ENCODE assay signal across 25 cellular contexts in genomic region chr20:49852522-49853055, GRCh38. TPM values are rescaled to one million over a fixed set of nuclear protein-coding genes. Genes with fewer than 3 reads are reported as not detected.
A peak's percentile ranks its signal among the peaks of the same experiment; 100 is the strongest.
DNase-seq lines count a peak whose midpoint lies in the region; ATAC-seq, FAIRE-seq and TF ChIP-seq lines count a peak whose summit lies in the region.
"Had no signal": no experiment of that assay in that cellular context is flagged by ENCODE, and none has a peak within 500 bp of the region (broad histone marks: within the 10 kb centered on the region; RNA-seq: fewer than 3 reads in every experiment).

No MANE protein-coding gene starts in this region.

- CTCF ChIA-PET in activated CD8-positive, alpha-beta T cell treated with anti-CD3 and anti-CD28 coated beads, Interleukin-2, amount 10 ng/mL, durations not matched to agents 7 days and 5 days (lab: Charles Lee) = no interaction called here
- CTCF ChIA-PET in activated CD8-positive, alpha-beta T cell treated with anti-CD3 and anti-CD28 coated beads for 36 hours (lab: Charles Lee) = interaction anchor here (1.2 to 2.1 kb wide), 2 partner anchors 36 to 244 kb away, joined by 3 to 5 read pairs; no protein-coding TSS in a partner anchor

- H3K4me3 ChIP-seq in thoracic aorta = no peak overlapping the region
- H3K4me3 ChIP-seq: mucosa of descending colon, sigmoid colon, stomach, vagina had no signal

- TF ChIP-seq POLR2A in H54 (IDR thresholded peaks at IDR 0.05; ENCODE audit: low read depth, low read length) = no peak

- intact Hi-C loops in activated CD8-positive, alpha-beta T cell treated with anti-CD3 and anti-CD28 coated beads for 36 hours (cut with micrococcal nuclease) = no loop called here
- intact Hi-C loops in activated T-helper 2 cell treated with anti-CD3 and anti-CD28 coated beads, Interferon-gamma antibody, Interleukin-2, Interleukin-4, amounts not matched to agents 10 μg/mL and 5 μg/mL and 100 μg/mL, durations not matched to agents 14 hours and 24 hours and 36 hours (cut with micrococcal nuclease) = no loop called here

- H3K27me3 ChIP-seq in thoracic aorta (replicated peaks; ENCODE audit: insufficient read depth) = no peaks in the 10 kb centered on the region
- H3K27me3 ChIP-seq: sigmoid colon, stomach, vagina had no signal

- no peak for TF ChIP-seq CTCF in activated CD8-positive, alpha-beta T cell treated with anti-CD3 and anti-CD28 coated beads for 36 hours (IDR thresholded peaks at IDR 0.05)
- no peak for TF ChIP-seq CTCF in thoracic aorta (IDR thresholded peaks at IDR 0.05)

- no peaks in the 10 kb centered on the region for H3K9me3 Mint-ChIP-seq in activated CD8-positive, alpha-beta T cell treated with anti-CD3 and anti-CD28 coated beads, Interleukin-2, amount 10 ng/mL, durations not matched to agents 7 days and 5 days (ENCODE audit: insufficient read depth)
- no peaks in the 10 kb centered on the region for H3K9me3 Mint-ChIP-seq in activated CD8-positive, alpha-beta T cell treated with anti-CD3 and anti-CD28 coated beads for 36 hours
- H3K9me3 Mint-ChIP-seq in activated T-helper 2 cell treated with anti-CD3 and anti-CD28 coated beads, Interferon-gamma antibody, Interleukin-2, Interleukin-4, amounts not matched to agents 10 μg/mL and 5 μg/mL and 100 μg/mL, durations not matched to agents 14 hours and 24 hours and 36 hours = no peaks in the 10 kb centered on the region
- H3K9me3 Mint-ChIP-seq: activated naive CD8-positive, alpha-beta T cell treated with anti-CD3 and anti-CD28 coated beads, Interleukin-2, amount 50 U/mL, for 24 hours; activated T-helper 17 cell treated with anti-CD3 and anti-CD28 coated beads, Interleukin-2, amount 50 U/mL, for 72 hours; CD14-positive monocyte; WTC11 had no signal

- peak overlapping the region; percentile 85 to 89 for H3K27ac ChIP-seq in thoracic aorta
- H3K27ac ChIP-seq: sigmoid colon, stomach, vagina had no signal

- H3K4me1 Mint-ChIP-seq in activated CD8-positive, alpha-beta T cell treated with anti-CD3 and anti-CD28 coated beads, Interleukin-2, amount 10 ng/mL, durations not matched to agents 7 days and 5 days (ENCODE audit: low read depth) = peaks cover 13% of the 10 kb centered on the region
- no peaks in the 10 kb centered on the region for H3K4me1 Mint-ChIP-seq in activated CD8-positive, alpha-beta T cell treated with anti-CD3 and anti-CD28 coated beads for 36 hours (ENCODE audit: low read depth)
- peaks cover 8% of the 10 kb centered on the region for H3K4me1 Mint-ChIP-seq in activated T-helper 2 cell treated with anti-CD3 and anti-CD28 coated beads, Interferon-gamma antibody, Interleukin-2, Interleukin-4, amounts not matched to agents 10 μg/mL and 5 μg/mL and 100 μg/mL, durations not matched to agents 14 hours and 24 hours and 36 hours (ENCODE audit: low read depth)
- H3K4me1 Mint-ChIP-seq: activated T-helper 17 cell treated with anti-CD3 and anti-CD28 coated beads, Interleukin-2, amount 50 U/mL, for 72 hours had no signal

- H3K36me3 Mint-ChIP-seq in activated CD8-positive, alpha-beta T cell treated with anti-CD3 and anti-CD28 coated beads, Interleukin-2, amount 10 ng/mL, durations not matched to agents 7 days and 5 days (ENCODE audit: low read depth) = peaks cover 32% of the 10 kb centered on the region
- peaks cover 29% of the 10 kb centered on the region for H3K36me3 Mint-ChIP-seq in activated CD8-positive, alpha-beta T cell treated with anti-CD3 and anti-CD28 coated beads for 36 hours (ENCODE audit: low read depth)
- H3K36me3 Mint-ChIP-seq in activated T-helper 2 cell treated with anti-CD3 and anti-CD28 coated beads, Interferon-gamma antibody, Interleukin-2, Interleukin-4, amounts not matched to agents 10 μg/mL and 5 μg/mL and 100 μg/mL, durations not matched to agents 14 hours and 24 hours and 36 hours (ENCODE audit: low read depth) = peaks cover 72% of the 10 kb centered on the region

- peaks cover 18% of the 10 kb centered on the region for H3K36me3 ChIP-seq in thoracic aorta

- no peaks in the 10 kb centered on the region for H3K27me3 Mint-ChIP-seq in activated CD8-positive, alpha-beta T cell treated with anti-CD3 and anti-CD28 coated beads, Interleukin-2, amount 10 ng/mL, durations not matched to agents 7 days and 5 days (ENCODE audit: low read depth)
- no peaks in the 10 kb centered on the region for H3K27me3 Mint-ChIP-seq in activated CD8-positive, alpha-beta T cell treated with anti-CD3 and anti-CD28 coated beads for 36 hours
- H3K27me3 Mint-ChIP-seq in activated T-helper 2 cell treated with anti-CD3 and anti-CD28 coated beads, Interferon-gamma antibody, Interleukin-2, Interleukin-4, amounts not matched to agents 10 μg/mL and 5 μg/mL and 100 μg/mL, durations not matched to agents 14 hours and 24 hours and 36 hours (ENCODE audit: low read depth) = no peaks in the 10 kb centered on the region
- H3K27me3 Mint-ChIP-seq: activated naive CD8-positive, alpha-beta T cell treated with anti-CD3 and anti-CD28 coated beads, Interleukin-2, amount 50 U/mL, for 24 hours; activated T-helper 17 cell treated with anti-CD3 and anti-CD28 coated beads, Interleukin-2, amount 50 U/mL, for 72 hours had no signal

- ATAC-seq in activated CD8-positive, alpha-beta T cell treated with anti-CD3 and anti-CD28 coated beads, Interleukin-2, amount 10 ng/mL, durations not matched to agents 7 days and 5 days = no peak
- ATAC-seq in activated CD8-positive, alpha-beta T cell treated with anti-CD3 and anti-CD28 coated beads for 36 hours = no peak
- ATAC-seq in thoracic aorta (ENCODE audit: insufficient number of reproducible peaks, low FRiP score, low read depth) = no peak
- ATAC-seq in GM19328 (IDR thresholded peaks at IDR 0.05; ENCODE audit: unreplicated experiment) = no peak
- ATAC-seq: activated naive CD8-positive, alpha-beta T cell treated with anti-CD3 and anti-CD28 coated beads, Interleukin-2, amount 50 U/mL, for 24 hours; activated T-helper 17 cell treated with anti-CD3 and anti-CD28 coated beads, Interleukin-2, amount 50 U/mL, for 72 hours; mucosa of descending colon; WTC11 had no signal

- no peak overlapping the region for H3K4me3 Mint-ChIP-seq in activated CD8-positive, alpha-beta T cell treated with anti-CD3 and anti-CD28 coated beads, Interleukin-2, amount 10 ng/mL, durations not matched to agents 7 days and 5 days
- no peak overlapping the region for H3K4me3 Mint-ChIP-seq in activated CD8-positive, alpha-beta T cell treated with anti-CD3 and anti-CD28 coated beads for 36 hours
- H3K4me3 Mint-ChIP-seq in activated T-helper 2 cell treated with anti-CD3 and anti-CD28 coated beads, Interferon-gamma antibody, Interleukin-2, Interleukin-4, amounts not matched to agents 10 μg/mL and 5 μg/mL and 100 μg/mL, durations not matched to agents 14 hours and 24 hours and 36 hours (ENCODE audit: low read depth) = no peak overlapping the region
- H3K4me3 Mint-ChIP-seq: activated naive CD8-positive, alpha-beta T cell treated with anti-CD3 and anti-CD28 coated beads, Interleukin-2, amount 50 U/mL, for 24 hours; activated T-helper 17 cell treated with anti-CD3 and anti-CD28 coated beads, Interleukin-2, amount 50 U/mL, for 72 hours; CD14-positive monocyte; WTC11 had no signal

- FAIRE-seq in H54 (lab: Jason Lieb, UNC) = no peak
- FAIRE-seq: GM19239 had no signal

- no peak for DNase-seq in activated CD8-positive, alpha-beta T cell treated with anti-CD3 and anti-CD28 coated beads, Interleukin-2, amount 10 ng/mL, durations not matched to agents 7 days and 5 days
- no peak for DNase-seq in activated CD8-positive, alpha-beta T cell treated with anti-CD3 and anti-CD28 coated beads for 36 hours
- no peak for DNase-seq in activated T-helper 2 cell treated with anti-CD3 and anti-CD28 coated beads, Interferon-gamma antibody, Interleukin-2, Interleukin-4, amounts not matched to agents 10 μg/mL and 5 μg/mL and 100 μg/mL, durations not matched to agents 14 hours and 24 hours and 36 hours (ENCODE audit: low spot score)
- peak; percentile 49 for DNase-seq in fibroblast of peridontal ligament (ENCODE audit: extremely low read depth)
- no peak for DNase-seq in thoracic aorta (ENCODE audit: low spot score)
- no peak for DNase-seq in NCI-H748 treated with DMSO at 0.1 percent for 48 hours (lab: John Stamatoyannopoulos, UW)
- no peak for DNase-seq in H54 (ENCODE audit: insufficient read length, low spot score)
- DNase-seq: activated naive CD8-positive, alpha-beta T cell treated with anti-CD3 and anti-CD28 coated beads, Interleukin-2, amount 50 U/mL, for 24 hours; central memory CD4-positive, alpha-beta T cell; effector CD8-positive, alpha-beta T cell; GDM1; glutamatergic neuron; mucosa of descending colon; NCI-H1105 treated with DMSO at 0.1 percent for 48 hours; NCI-H2171 treated with DMSO at 0.1 percent for 48 hours; NCI-H69; Right ventricle myocardium superior; sigmoid colon; stomach had no signal

- H3K4me1 ChIP-seq in thoracic aorta (ENCODE audit: control insufficient read depth in 1 of 2, low read depth in 2 of 2) = peaks cover 33 to 49% of the 10 kb centered on the region in 2 donors

- H3K9me3 ChIP-seq in thoracic aorta = no peaks in the 10 kb centered on the region
- H3K9me3 ChIP-seq: mucosa of descending colon, sigmoid colon, stomach, vagina had no signal

- POLR2A ChIA-PET in activated CD8-positive, alpha-beta T cell treated with anti-CD3 and anti-CD28 coated beads, Interleukin-2, amount 10 ng/mL, durations not matched to agents 7 days and 5 days (lab: Charles Lee) = no interaction called here
- POLR2A ChIA-PET in activated CD8-positive, alpha-beta T cell treated with anti-CD3 and anti-CD28 coated beads for 36 hours (lab: Charles Lee) = no interaction called here

- peak overlapping the region; percentile 23 for H3K27ac Mint-ChIP-seq in activated CD8-positive, alpha-beta T cell treated with anti-CD3 and anti-CD28 coated beads, Interleukin-2, amount 10 ng/mL, durations not matched to agents 7 days and 5 days
- H3K27ac Mint-ChIP-seq in activated CD8-positive, alpha-beta T cell treated with anti-CD3 and anti-CD28 coated beads for 36 hours = no peak overlapping the region
- H3K27ac Mint-ChIP-seq in activated T-helper 2 cell treated with anti-CD3 and anti-CD28 coated beads, Interferon-gamma antibody, Interleukin-2, Interleukin-4, amounts not matched to agents 10 μg/mL and 5 μg/mL and 100 μg/mL, durations not matched to agents 14 hours and 24 hours and 36 hours = peak overlapping the region; percentile 43
- H3K27ac Mint-ChIP-seq: activated naive CD8-positive, alpha-beta T cell treated with anti-CD3 and anti-CD28 coated beads, Interleukin-2, amount 50 U/mL, for 24 hours; activated T-helper 17 cell treated with anti-CD3 and anti-CD28 coated beads, Interleukin-2, amount 50 U/mL, for 72 hours; WTC11 had no signal

RNA-seq across cellular contexts. Expression of gene SLC9A8, which starts 40.0 kb away (rescaled TPM):
- total RNA-seq in activated CD8-positive, alpha-beta T cell treated with anti-CD3 and anti-CD28 coated beads, Interleukin-2, amount 10 ng/mL, durations not matched to agents 7 days and 5 days = 10 to 100 TPM; 19.4 to 20.5 TPM
- 10 to 100 TPM in 1 of 2 experiments, 1 to 10 TPM in 1; 9.4 to 11.3 TPM for total RNA-seq in activated CD8-positive, alpha-beta T cell treated with anti-CD3 and anti-CD28 coated beads for 36 hours
- total RNA-seq in activated T-helper 2 cell treated with anti-CD3 and anti-CD28 coated beads, Interferon-gamma antibody, Interleukin-2, Interleukin-4, amounts not matched to agents 10 μg/mL and 5 μg/mL and 100 μg/mL, durations not matched to agents 14 hours and 24 hours and 36 hours = 16.4 and 18.7 TPM in 2 replicates
- 10 to 100 TPM in 1 of 2 donors, 1 to 10 TPM in 1; 9.2 to 14.3 TPM for total RNA-seq in thoracic aorta
